ENCODE assay signal across 15 cellular contexts in the genomic region with DNA sequence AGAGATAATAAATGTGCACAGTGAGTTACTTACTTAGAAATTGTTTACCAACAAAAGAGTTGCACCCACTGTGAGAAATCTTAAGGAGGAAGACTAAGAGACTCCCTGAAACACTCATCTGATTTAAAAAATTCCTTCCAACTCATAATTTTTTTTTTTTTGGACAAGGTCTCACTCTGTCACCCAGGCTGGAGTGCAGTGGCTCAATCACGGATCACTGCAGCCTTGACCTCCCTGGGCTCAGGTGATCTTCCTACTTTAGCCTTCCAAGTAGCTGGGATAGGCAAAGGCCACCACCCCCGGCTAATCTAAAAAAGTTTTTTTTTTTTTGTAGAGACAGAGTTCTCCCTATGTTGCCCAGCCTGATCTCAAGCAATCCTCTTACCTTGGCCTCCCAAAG. TPM values are rescaled to one million over a fixed set of nuclear protein-coding genes. Genes with fewer than 3 reads are reported as not detected.
DNase-seq lines count a peak whose midpoint lies in the region; ATAC-seq lines count a peak whose summit lies in the region.
"Had no signal": no experiment of that assay in that cellular context is flagged by ENCODE, and none has a peak within 500 bp of the region (broad histone marks: within the 10 kb centered on the region; RNA-seq: fewer than 3 reads in every experiment).

No MANE protein-coding gene starts in this region.

- ATAC-seq in left lobe of liver = peak; percentile 6
- ATAC-seq: activated CD4-positive, CD25-positive, alpha-beta regulatory T cell treated with anti-CD3 and anti-CD28 coated beads, Interleukin-2, amount 50 U/mL, for 24 hours; activated T-cell treated with anti-CD3 and anti-CD28 coated beads, Interleukin-2, amount 50 U/mL, for 72 hours; GM12878 had no signal

- peaks cover 8% of the 10 kb centered on the region for H3K9me3 ChIP-seq in adipocyte (ENCODE audit: control insufficient read depth, low read length)
- H3K9me3 ChIP-seq: lower lobe of right lung had no signal

- H3K9ac ChIP-seq in adipocyte (ENCODE audit: low read length) = peak overlapping the region; percentile 8

- H3K36me3 ChIP-seq in adipocyte (ENCODE audit: control insufficient read depth, insufficient read depth, low read length, severe bottlenecking) = peaks cover 5% of the 10 kb centered on the region
- H3K36me3 ChIP-seq: lower lobe of right lung had no signal

- no peaks in the 10 kb centered on the region for H3K9me3 Mint-ChIP-seq in activated CD4-positive, alpha-beta T cell treated with anti-CD3 and anti-CD28 coated beads, Interleukin-2, amount 10 ng/mL, durations not matched to agents 24 days and 14 days
- H3K9me3 Mint-ChIP-seq: activated naive CD8-positive, alpha-beta T cell treated with anti-CD3 and anti-CD28 coated beads for 36 hours; activated T-cell treated with anti-CD3 and anti-CD28 coated beads, Interleukin-2, amount 50 U/mL, for 72 hours had no signal

- intact Hi-C loops in activated CD4-positive, alpha-beta T cell treated with anti-CD3 and anti-CD28 coated beads, Interleukin-2, amount 10 ng/mL, durations not matched to agents 24 days and 14 days (cut with micrococcal nuclease) = no loop called here
- intact Hi-C loops in cardiac septum (cut with DNase I) = no loop called here

- H3K4me3 ChIP-seq in adipocyte (ENCODE audit: low read length) = peak overlapping the region; percentile 3
- H3K4me3 ChIP-seq: coronary artery, GM12878, lower lobe of right lung had no signal

- H3K36me3 Mint-ChIP-seq in activated CD4-positive, alpha-beta T cell treated with anti-CD3 and anti-CD28 coated beads, Interleukin-2, amount 10 ng/mL, durations not matched to agents 24 days and 14 days (ENCODE audit: low read depth) = no peaks in the 10 kb centered on the region
- H3K36me3 Mint-ChIP-seq: activated naive CD8-positive, alpha-beta T cell treated with anti-CD3 and anti-CD28 coated beads for 36 hours had no signal

- peak; percentile 20 for DNase-seq in activated CD4-positive, alpha-beta T cell treated with anti-CD3 and anti-CD28 coated beads, Interleukin-2, amount 10 ng/mL, durations not matched to agents 24 days and 14 days
- no peak for DNase-seq in activated CD4-positive, alpha-beta T cell treated with anti-CD3 and anti-CD28 coated beads for 1 hour
- no peak for DNase-seq in adipocyte (ENCODE audit: low read depth)
- DNase-seq in left lobe of liver (ENCODE audit: low spot score) = no peak
- DNase-seq in NCI-H2107 treated with DMSO at 0.1 percent for 48 hours (lab: John Stamatoyannopoulos, UW; ENCODE audit: unreplicated experiment) = no peak
- no peak for DNase-seq in NCI-H345 (lab: John Stamatoyannopoulos, UW)
- no peak for DNase-seq in cardiac septum (ENCODE audit: low spot score)
- no peak for DNase-seq in NCI-H146 (lab: John Stamatoyannopoulos, UW)
- DNase-seq: activated CD8-positive, alpha-beta memory T cell treated with anti-CD3 and anti-CD28 coated beads for 24 hours; activated naive CD8-positive, alpha-beta T cell treated with anti-CD3 and anti-CD28 coated beads for 36 hours; activated T-cell treated with anti-CD3 and anti-CD28 coated beads, Interleukin-2, amount 50 U/mL, for 72 hours; lower lobe of right lung had no signal

- no peak overlapping the region for H3K4me3 Mint-ChIP-seq in activated CD4-positive, alpha-beta T cell treated with anti-CD3 and anti-CD28 coated beads, Interleukin-2, amount 10 ng/mL, durations not matched to agents 24 days and 14 days
- H3K4me3 Mint-ChIP-seq: activated naive CD8-positive, alpha-beta T cell treated with anti-CD3 and anti-CD28 coated beads for 36 hours; activated T-cell treated with anti-CD3 and anti-CD28 coated beads, Interleukin-2, amount 50 U/mL, for 72 hours had no signal

- no peaks in the 10 kb centered on the region for H3K27me3 ChIP-seq in adipocyte (replicated peaks; ENCODE audit: control insufficient read depth, insufficient read depth, low read length)

- peaks cover 44% of the 10 kb centered on the region for H3K4me1 ChIP-seq in adipocyte (ENCODE audit: control insufficient read depth, insufficient read depth, low read length)

- H3K27me3 Mint-ChIP-seq in activated CD4-positive, alpha-beta T cell treated with anti-CD3 and anti-CD28 coated beads, Interleukin-2, amount 10 ng/mL, durations not matched to agents 24 days and 14 days = peaks cover 23% of the 10 kb centered on the region

- H3K27ac Mint-ChIP-seq in activated CD4-positive, alpha-beta T cell treated with anti-CD3 and anti-CD28 coated beads, Interleukin-2, amount 10 ng/mL, durations not matched to agents 24 days and 14 days = no peak overlapping the region
- H3K27ac Mint-ChIP-seq: activated naive CD8-positive, alpha-beta T cell treated with anti-CD3 and anti-CD28 coated beads for 36 hours; activated T-cell treated with anti-CD3 and anti-CD28 coated beads, Interleukin-2, amount 50 U/mL, for 72 hours had no signal

- no peaks in the 10 kb centered on the region for H3K4me1 Mint-ChIP-seq in activated CD4-positive, alpha-beta T cell treated with anti-CD3 and anti-CD28 coated beads, Interleukin-2, amount 10 ng/mL, durations not matched to agents 24 days and 14 days
- H3K4me1 Mint-ChIP-seq: activated naive CD8-positive, alpha-beta T cell treated with anti-CD3 and anti-CD28 coated beads for 36 hours had no signal

RNA-seq across cellular contexts. Expression of a gene that starts 36.0 kb away (rescaled TPM):
- total RNA-seq in activated CD4-positive, alpha-beta T cell treated with anti-CD3 and anti-CD28 coated beads, Interleukin-2, amount 10 ng/mL, durations not matched to agents 24 days and 14 days = 92.8 and 98.8 TPM in 2 replicates
- total RNA-seq in left lobe of liver (44.4 TPM), cardiac septum (83.8 TPM)
